ENCODE assay signal across 7 cellular contexts in the genomic region with DNA sequence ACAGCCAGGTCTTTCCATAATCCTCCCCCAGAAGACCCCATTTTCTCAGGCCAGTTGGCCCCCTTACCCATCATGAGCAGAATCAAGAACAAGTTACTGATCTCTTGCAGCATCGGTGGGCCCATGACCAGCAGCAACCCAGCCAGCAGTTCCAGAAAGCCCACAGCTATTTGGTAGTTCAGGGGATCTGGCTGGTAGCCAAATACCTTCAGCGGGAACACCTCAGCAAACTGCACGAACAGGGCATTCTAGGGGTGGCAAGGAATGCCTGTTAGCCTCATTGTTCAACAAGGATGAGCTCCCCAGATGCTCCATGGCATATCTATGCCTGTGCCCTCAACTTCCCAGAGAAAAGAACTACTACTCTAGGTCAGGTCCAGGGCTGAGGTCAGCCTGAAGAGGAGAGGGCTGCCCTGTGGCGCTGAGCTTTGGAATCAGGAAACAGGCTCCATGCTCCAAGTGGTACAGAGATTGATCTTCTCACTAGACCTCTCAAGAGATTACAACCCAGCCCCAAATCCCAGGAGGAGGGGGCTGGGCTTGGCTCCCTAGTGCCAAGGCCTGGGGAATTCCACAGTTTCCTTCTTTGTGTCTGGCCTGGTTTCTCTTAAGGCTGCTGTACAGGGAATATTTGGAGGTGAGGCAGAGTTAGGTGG. TPM values are rescaled to one million over a fixed set of nuclear protein-coding genes. Genes with fewer than 3 reads are reported as not detected.
A peak's percentile ranks its signal among the peaks of the same experiment; 100 is the strongest.
DNase-seq lines count a peak whose midpoint lies in the region; TF ChIP-seq lines count a peak whose summit lies in the region.

No MANE protein-coding gene starts in this region.

- POLR2A ChIA-PET in activated CD4-positive, alpha-beta memory T cell treated with anti-CD3 and anti-CD28 coated beads, Interleukin-2, amount 10 ng/mL, durations not matched to agents 7 days and 5 days (lab: Charles Lee) = interaction anchor here (0.9 to 3.2 kb wide), 14 partner anchors 9 to 573 kb away, joined by 3 to 43 read pairs (median 6); a partner anchor contains a TSS

- no peaks in the 10 kb centered on the region for H3K27me3 Mint-ChIP-seq in activated CD4-positive, alpha-beta memory T cell treated with anti-CD3 and anti-CD28 coated beads, Interleukin-2, amount 10 ng/mL, durations not matched to agents 7 days and 5 days

- CTCF ChIA-PET in activated CD4-positive, alpha-beta memory T cell treated with anti-CD3 and anti-CD28 coated beads, Interleukin-2, amount 10 ng/mL, durations not matched to agents 7 days and 5 days (lab: Charles Lee) = interaction anchor here (1.4 to 3.0 kb wide), 7 partner anchors 11 to 131 kb away, joined by 3 to 19 read pairs (median 7); a partner anchor contains a TSS

- no peaks in the 10 kb centered on the region for H3K27me3 ChIP-seq in HL-60 (ENCODE audit: insufficient read depth, poor library complexity, severe bottlenecking)
- no peaks in the 10 kb centered on the region for H3K27me3 ChIP-seq in iPS-15b (ENCODE audit: control insufficient read depth, insufficient read depth, low read length)
- H3K27me3 ChIP-seq in stomach = no peaks in the 10 kb centered on the region

- intact Hi-C loops in stomach (cut with DNase I; ENCODE audit: low total_unique reads) = no loop called here

- H3K4me3 Mint-ChIP-seq in activated CD4-positive, alpha-beta memory T cell treated with anti-CD3 and anti-CD28 coated beads, Interleukin-2, amount 10 ng/mL, durations not matched to agents 7 days and 5 days = peak overlapping the region; percentile 94

- peak overlapping the region; percentile 66; the same call in 1 of the 2 replicates for H3K4me3 ChIP-seq in HL-60 (replicated peaks; ENCODE audit: insufficient read depth, low read length)
- peak overlapping the region; percentile 72 for H3K4me3 ChIP-seq in iPS-15b (ENCODE audit: low read depth, low read length)
- H3K4me3 ChIP-seq in stomach = peak overlapping the region; percentile 65 to 89 (median 80)

- no peaks in the 10 kb centered on the region for H3K9me3 ChIP-seq in iPS-15b (ENCODE audit: control insufficient read depth, insufficient read depth, low read length)
- H3K9me3 ChIP-seq in stomach = no peaks in the 10 kb centered on the region

- TF ChIP-seq EP300 in stomach (IDR thresholded peaks at IDR 0.05) = no peak

- DNase-seq in HL-60 (ENCODE audit: low read depth in 1 of 2, low spot score in 1 of 2) (no peak), stomach (no peak), NK-92 (lab: John Stamatoyannopoulos, UW; ENCODE audit: unreplicated experiment) (no peak), T-helper 9 cell (no peak), NCI-H1092 (lab: John Stamatoyannopoulos, UW) (no peak)
- DNase-seq in activated CD4-positive, alpha-beta memory T cell treated with anti-CD3 and anti-CD28 coated beads, Interleukin-2, amount 10 ng/mL, durations not matched to agents 7 days and 5 days = no peak

- H3K4me1 Mint-ChIP-seq in activated CD4-positive, alpha-beta memory T cell treated with anti-CD3 and anti-CD28 coated beads, Interleukin-2, amount 10 ng/mL, durations not matched to agents 7 days and 5 days = peaks cover 38% of the 10 kb centered on the region

- H3K27ac ChIP-seq in HL-60 (replicated peaks) (no peak overlapping the region), stomach (peak overlapping the region; percentile 86 to 98 (median 88))

- 31 to 57% (median 43%) methylated on average over 4 of the region's 4 CpGs for WGBS in stomach, 5 donors

- no peak for TF ChIP-seq POLR2A in stomach (IDR thresholded peaks at IDR 0.05)

- peaks cover 30% of the 10 kb centered on the region for H3K36me3 Mint-ChIP-seq in activated CD4-positive, alpha-beta memory T cell treated with anti-CD3 and anti-CD28 coated beads, Interleukin-2, amount 10 ng/mL, durations not matched to agents 7 days and 5 days (ENCODE audit: low read depth)

- H3K36me3 ChIP-seq in iPS-15b (ENCODE audit: control insufficient read depth, insufficient read depth, low read length) = no peaks in the 10 kb centered on the region
- peaks cover 0 to 35% (median 23%) of the 10 kb centered on the region in 4 donors for H3K36me3 ChIP-seq in stomach

- H3K4me1 ChIP-seq in iPS-15b (ENCODE audit: control insufficient read depth, insufficient read depth, low read length) = peaks cover 11% of the 10 kb centered on the region
- H3K4me1 ChIP-seq in stomach = peaks cover 11 to 38% (median 35%) of the 10 kb centered on the region in 4 donors

- TF ChIP-seq CTCF in HL-60 (IDR thresholded peaks at IDR 0.05; ENCODE audit: insufficient read depth, low read length) = no peak
- TF ChIP-seq CTCF in stomach (IDR thresholded peaks at IDR 0.05) = no peak

- no peak overlapping the region for H3K27ac Mint-ChIP-seq in activated CD4-positive, alpha-beta memory T cell treated with anti-CD3 and anti-CD28 coated beads, Interleukin-2, amount 10 ng/mL, durations not matched to agents 7 days and 5 days

- no peak overlapping the region for H3K9ac ChIP-seq in iPS-15b (ENCODE audit: low read depth, low read length)

- no peaks in the 10 kb centered on the region for H3K9me3 Mint-ChIP-seq in activated CD4-positive, alpha-beta memory T cell treated with anti-CD3 and anti-CD28 coated beads, Interleukin-2, amount 10 ng/mL, durations not matched to agents 7 days and 5 days

RNA-seq across cellular contexts. Expression of a gene that starts 1.3 kb away (rescaled TPM):
- total RNA-seq in activated CD4-positive, alpha-beta memory T cell treated with anti-CD3 and anti-CD28 coated beads, Interleukin-2, amount 10 ng/mL, durations not matched to agents 7 days and 5 days = 10 to 100 TPM; 38.7 to 42.4 TPM
- total RNA-seq in stomach = 100 to 1,000 TPM in 1 of 5 donors, 10 to 100 TPM in 3, 1 to 10 TPM in 1; 2.0 to 131 (median 17.6) TPM
- 10 to 100 TPM; 12.5 to 31.1 (median 15.1) TPM for polyA plus RNA-seq in stomach

RNA-seq across cellular contexts. Expression of a gene that starts 47.9 kb away (rescaled TPM):
- 10 to 100 TPM; 20.3 to 22.5 TPM for total RNA-seq in activated CD4-positive, alpha-beta memory T cell treated with anti-CD3 and anti-CD28 coated beads, Interleukin-2, amount 10 ng/mL, durations not matched to agents 7 days and 5 days
- total RNA-seq in stomach = 10 to 100 TPM in 4 of 5 donors, 1 to 10 TPM in 1; 6.1 to 47.5 (median 35.8) TPM
- polyA plus RNA-seq in stomach = 1 to 10 TPM; 4.9 to 8.2 (median 6.1) TPM

RNA-seq across cellular contexts. Expression of a gene that starts 54.4 kb away (rescaled TPM):
- total RNA-seq in activated CD4-positive, alpha-beta memory T cell treated with anti-CD3 and anti-CD28 coated beads, Interleukin-2, amount 10 ng/mL, durations not matched to agents 7 days and 5 days = under 1 TPM; 0.55 to 0.88 TPM
- total RNA-seq in stomach = under 1 TPM in 2 of 5 donors, not detected in 3; 0.18 to 0.29 TPM
- under 1 TPM; 0.15 to 0.25 (median 0.15) TPM for polyA plus RNA-seq in stomach
